Comparison of ENCODE assay signal across 14 cellular contexts in the genomic region with DNA sequence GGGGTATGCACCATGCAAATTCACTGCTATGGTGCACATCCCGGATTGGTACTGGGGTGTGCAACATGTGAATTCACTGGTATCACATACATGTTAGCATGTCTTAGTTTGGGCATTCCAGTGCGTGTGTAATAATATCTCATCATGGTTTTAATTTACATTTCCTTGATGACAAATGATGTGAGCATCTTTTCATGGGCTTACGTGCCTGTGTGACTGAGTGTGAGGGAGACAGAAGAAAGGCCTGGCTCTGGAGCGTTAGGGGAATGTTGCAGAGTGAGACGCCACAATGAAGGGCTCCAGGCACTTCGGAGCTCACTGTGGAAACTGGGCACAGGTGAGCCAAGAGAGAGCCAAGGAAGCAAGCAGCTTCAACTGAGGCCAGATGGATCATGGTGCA.
"Had no signal": no experiment of that assay in that cellular context is flagged by ENCODE, and none has a peak within 500 bp of the region (broad histone marks: within the 10 kb centered on the region; RNA-seq: fewer than 3 reads in every experiment).

No MANE protein-coding gene starts in this region.

- H3K4me1 ChIP-seq: pancreas, testis had no signal

- H3K27me3 ChIP-seq: pancreas, testis had no signal

- H3K27ac ChIP-seq: gastroesophageal sphincter, hepatocyte, neural progenitor cell, pancreas, testis, upper lobe of right lung had no signal

- DNase-seq: activated CD4-positive, alpha-beta T cell treated with anti-CD3 and anti-CD28 coated beads, Interleukin-2, amount 50 U/mL, for 1 hour; activated effector memory CD4-positive, alpha-beta T cell treated with Interleukin-2 at 50 U/mL for 16 hours; activated T-cell treated with anti-CD3 and anti-CD28 coated beads, Interleukin-2, amount 50 U/mL, for 1 hour; effector memory CD8-positive, alpha-beta T cell; stimulated activated CD4-positive, alpha-beta T cell treated with anti-CD3 and anti-CD28 coated beads, Interleukin-15, amount 100 ng/mL, for 24 hours; stimulated activated CD4-positive, alpha-beta T cell treated with anti-CD3 and anti-CD28 coated beads, Interleukin-4, amount 100 ng/mL, for 4 hours; stimulated activated naive CD8-positive, alpha-beta T cell treated with anti-CD3 and anti-CD28 coated beads, Interleukin-15, amount 100 ng/mL, for 72 hours; T-helper 17 cell; testis; upper lobe of right lung had no signal

- H3K4me3 ChIP-seq: gastroesophageal sphincter, hepatocyte, neural progenitor cell, pancreas, testis, upper lobe of right lung had no signal

- H3K9me3 ChIP-seq: gastroesophageal sphincter, pancreas, testis, upper lobe of right lung had no signal

- ATAC-seq: effector memory CD8-positive, alpha-beta T cell; gastroesophageal sphincter; pancreas; stimulated activated naive CD8-positive, alpha-beta T cell treated with anti-CD3 and anti-CD28 coated beads, Interleukin-15, amount 100 ng/mL, for 72 hours; T-helper 17 cell; upper lobe of right lung had no signal

- H3K36me3 ChIP-seq: gastroesophageal sphincter, neural progenitor cell, pancreas, upper lobe of right lung had no signal
